8 cellular contexts compared by ENCODE assay signal in genomic region chr4:8192748-8193738, GRCh38. TPM values are rescaled to one million over a fixed set of nuclear protein-coding genes. Genes with fewer than 3 reads are reported as not detected.
DNase-seq lines count a peak whose midpoint lies in the region; ATAC-seq and TF ChIP-seq lines count a peak whose summit lies in the region.

No MANE protein-coding gene starts in this region.

- H3K9me3 Mint-ChIP-seq in activated naive CD4-positive, alpha-beta T cell treated with anti-CD3 and anti-CD28 coated beads, Interleukin-2, amount 10 ng/mL, durations not matched to agents 7 days and 5 days: no peaks in the 10 kb centered on the region
- no peaks in the 10 kb centered on the region for H3K9me3 Mint-ChIP-seq in neural crest cell

- peak; percentile 46 for TF ChIP-seq CTCF in OCI-LY3 (IDR thresholded peaks at IDR 0.05; ENCODE audit: low read depth, low read length)
- no peak for TF ChIP-seq CTCF in neural crest cell (conservative IDR thresholded peaks at IDR 0.05)
- TF ChIP-seq CTCF in esophagus muscularis mucosa (IDR thresholded peaks at IDR 0.05): peak in 1 of 3 experiments; percentile 23

- H3K27ac ChIP-seq in OCI-LY3 (ENCODE audit: low read length): no peak overlapping the region
- peak overlapping the region in 1 of 4 donors; percentile 36 for H3K27ac ChIP-seq in esophagus muscularis mucosa (replicated peaks in 1 of 4)

- H3K4me1 ChIP-seq in OCI-LY3 (ENCODE audit: low read length) (peaks cover 6% of the 10 kb centered on the region), esophagus muscularis mucosa (peaks cover 42 to 56% (median 52%) of the 10 kb centered on the region in 4 donors)

- H3K36me3 ChIP-seq in OCI-LY3 (replicated peaks; ENCODE audit: low read depth, low read length) (no peaks in the 10 kb centered on the region), esophagus muscularis mucosa (no peaks in the 10 kb centered on the region)

- ATAC-seq in GM21528 (IDR thresholded peaks at IDR 0.05; ENCODE audit: low FRiP score, unreplicated experiment): peak; percentile 76

- no peak for TF ChIP-seq POLR2A in esophagus muscularis mucosa (IDR thresholded peaks at IDR 0.05; ENCODE audit: low read depth)

- H3K9me3 ChIP-seq in OCI-LY3 (ENCODE audit: insufficient read depth, low read length) (no peaks in the 10 kb centered on the region), esophagus muscularis mucosa (no peaks in the 10 kb centered on the region)

- H3K79me2 ChIP-seq in OCI-LY3 (ENCODE audit: low read length): no peaks in the 10 kb centered on the region

- intact Hi-C loops in esophagus muscularis mucosa (cut with DNase I): no loop called here

- H2AFZ ChIP-seq in OCI-LY3 (ENCODE audit: low read depth, low read length): no peak overlapping the region

- no peak overlapping the region for H3K9ac ChIP-seq in OCI-LY3 (ENCODE audit: low read length)

- peak overlapping the region; percentile 7 for H3K27ac Mint-ChIP-seq in activated naive CD4-positive, alpha-beta T cell treated with anti-CD3 and anti-CD28 coated beads, Interleukin-2, amount 10 ng/mL, durations not matched to agents 7 days and 5 days
- H3K27ac Mint-ChIP-seq in neural crest cell (ENCODE audit: unreplicated experiment): peak overlapping the region; percentile 27

- H3K27me3 Mint-ChIP-seq in activated naive CD4-positive, alpha-beta T cell treated with anti-CD3 and anti-CD28 coated beads, Interleukin-2, amount 10 ng/mL, durations not matched to agents 7 days and 5 days: peaks cover 39% of the 10 kb centered on the region
- H3K27me3 Mint-ChIP-seq in neural crest cell (ENCODE audit: low read depth): no peaks in the 10 kb centered on the region

- H4K20me1 ChIP-seq in OCI-LY3 (ENCODE audit: insufficient read depth, low read length): no peaks in the 10 kb centered on the region

- WGBS in esophagus muscularis mucosa: 53% methylated on average over 13 of the region's 18 CpGs

- no peak for TF ChIP-seq EP300 in esophagus muscularis mucosa (IDR thresholded peaks at IDR 0.05)

- peaks cover 33% of the 10 kb centered on the region for H3K27me3 ChIP-seq in OCI-LY3 (ENCODE audit: low read depth, low read length)
- no peaks in the 10 kb centered on the region for H3K27me3 ChIP-seq in esophagus muscularis mucosa

- no peak overlapping the region for H3K4me3 Mint-ChIP-seq in activated naive CD4-positive, alpha-beta T cell treated with anti-CD3 and anti-CD28 coated beads, Interleukin-2, amount 10 ng/mL, durations not matched to agents 7 days and 5 days
- no peak overlapping the region for H3K4me3 Mint-ChIP-seq in neural crest cell

- H3K4me3 ChIP-seq in OCI-LY3 (ENCODE audit: low read length) (no peak overlapping the region), esophagus muscularis mucosa (no peak overlapping the region)

- H3K4me1 Mint-ChIP-seq in activated naive CD4-positive, alpha-beta T cell treated with anti-CD3 and anti-CD28 coated beads, Interleukin-2, amount 10 ng/mL, durations not matched to agents 7 days and 5 days: peaks cover 2% of the 10 kb centered on the region
- H3K4me1 Mint-ChIP-seq in neural crest cell: peaks cover 5% of the 10 kb centered on the region

- DNase-seq in activated naive CD4-positive, alpha-beta T cell treated with anti-CD3 and anti-CD28 coated beads, Interleukin-2, amount 10 ng/mL, durations not matched to agents 7 days and 5 days: peak; percentile 57
- no peak for DNase-seq in activated naive CD4-positive, alpha-beta T cell treated with Interleukin-2 at 50 U/mL for 16 hours
- DNase-seq in HK-2 (ENCODE audit: unreplicated experiment) (peak; percentile 35), dermis blood vessel endothelial cell (peak; percentile 83), neural crest cell (ENCODE audit: low read depth, low spot score) (no peak), esophagus muscularis mucosa (ENCODE audit: extremely low spot score) (no peak)

- peak overlapping the region; percentile 34; the same call in 1 of the 2 replicates for H3K4me2 ChIP-seq in OCI-LY3 (ENCODE audit: low read length)

- CTCF ChIA-PET in activated naive CD4-positive, alpha-beta T cell treated with anti-CD3 and anti-CD28 coated beads, Interleukin-2, amount 10 ng/mL, durations not matched to agents 7 days and 5 days (lab: Charles Lee): interaction anchor here (2.8 to 3.0 kb wide), 2 partner anchors 16 kb away, joined by 10 to 15 read pairs; no protein-coding TSS in a partner anchor

- no peaks in the 10 kb centered on the region for H3K36me3 Mint-ChIP-seq in activated naive CD4-positive, alpha-beta T cell treated with anti-CD3 and anti-CD28 coated beads, Interleukin-2, amount 10 ng/mL, durations not matched to agents 7 days and 5 days
- no peaks in the 10 kb centered on the region for H3K36me3 Mint-ChIP-seq in neural crest cell (ENCODE audit: low read depth)

RNA-seq across cellular contexts. Expression of gene SH3TC1, which starts 6.0 kb away (rescaled TPM):
- total RNA-seq in dermis blood vessel endothelial cell (148 and 217 TPM in 2 replicates), neural crest cell (2.5 and 2.7 TPM in 2 replicates), esophagus muscularis mucosa (10 to 100 TPM; 13.7 to 18.7 (median 15.2) TPM)

RNA-seq across cellular contexts. Expression of gene ABLIM2, which starts 34.4 kb away (rescaled TPM):
- total RNA-seq in dermis blood vessel endothelial cell (8.8 and 10.8 TPM in 2 replicates), neural crest cell (3.8 and 6.8 TPM in 2 replicates), esophagus muscularis mucosa (10 to 100 TPM in 1 of 4 donors, 1 to 10 TPM in 3; 4.2 to 28.5 (median 8.7) TPM)

Comparison
In these comparisons a context has a peak if more than half of its experiments do, and no peak if none do; other contexts are left out.
1. DNase-seq: peak in activated naive CD4-positive, alpha-beta T cell treated with anti-CD3 and anti-CD28 coated beads, Interleukin-2, amount 10 ng/mL, durations not matched to agents 7 days and 5 days (single experiment), HK-2 (single experiment) and dermis blood vessel endothelial cell (single experiment); none in activated naive CD4-positive, alpha-beta T cell treated with Interleukin-2 at 50 U/mL for 16 hours (single experiment), neural crest cell (single experiment) and esophagus muscularis mucosa (single experiment).